ENCODE assay signal across 18 cellular contexts in the genomic region with DNA sequence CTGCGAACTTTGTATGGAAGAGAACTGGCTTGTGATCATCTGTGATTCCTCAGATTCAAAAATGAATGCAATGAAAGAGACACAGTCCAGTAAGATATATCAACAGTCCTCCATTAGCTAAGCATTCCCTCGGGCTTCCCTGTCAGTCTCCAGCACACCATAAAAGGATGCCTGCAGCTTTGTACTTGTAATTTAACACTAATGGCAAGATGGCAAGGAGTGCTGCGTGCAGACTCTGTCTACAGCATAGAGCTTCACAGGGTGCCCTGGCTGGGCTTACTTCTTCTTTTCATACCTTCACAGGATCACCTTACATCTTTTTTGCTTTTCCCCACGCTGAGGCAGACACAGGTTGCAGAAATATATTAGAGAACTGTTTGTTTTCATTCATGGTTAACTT.
DNase-seq lines count a peak whose midpoint lies in the region; ATAC-seq and TF ChIP-seq lines count a peak whose summit lies in the region.
"Had no signal": no experiment of that assay in that cellular context is flagged by ENCODE, and none has a peak within 500 bp of the region (broad histone marks: within the 10 kb centered on the region; RNA-seq: fewer than 3 reads in every experiment).

No MANE protein-coding gene starts in this region.

- H3K9ac ChIP-seq in SK-N-SH: no peak overlapping the region

- H3F3A ChIP-seq in SK-N-SH (replicated peaks; ENCODE audit: insufficient read depth): no peaks in the 10 kb centered on the region

- no peak for ATAC-seq in SK-N-SH treated with all-trans-retinoic acid at 6 μM for 48 hours

- H3K27ac ChIP-seq in SK-N-SH (ENCODE audit: low read depth in 2 of 2, low read length in 1 of 2): peak overlapping the region in 1 of 2 experiments; percentile 22; a peak in 1 of 4 replicates
- H3K27ac ChIP-seq: Peyer's patch had no signal

- H3K4me1 Mint-ChIP-seq in nephron: peaks cover 75% of the 10 kb centered on the region

- H3K4me3 ChIP-seq in SK-N-SH (ENCODE audit: low read depth in 2 of 2, low read length in 1 of 2): no peak overlapping the region
- H3K4me3 ChIP-seq in foreskin fibroblast (ENCODE audit: low read depth in 1 of 2, low read length in 2 of 2): no peak overlapping the region
- H3K4me3 ChIP-seq: HAP-1, Peyer's patch had no signal

- no peak for TF ChIP-seq RAD21 in SK-N-SH (IDR thresholded peaks at IDR 0.05; ENCODE audit: low read length)

- TF ChIP-seq CTCF in SK-N-SH (IDR thresholded peaks at IDR 0.05): no peak
- no peak for TF ChIP-seq CTCF in nephron (IDR thresholded peaks at IDR 0.05; ENCODE audit: unreplicated experiment in 3 of 3)
- TF ChIP-seq CTCF in foreskin fibroblast (IDR thresholded peaks at IDR 0.05; ENCODE audit: low read depth, low read length): no peak

- DNase-seq in SK-N-SH (peak; percentile 35), NCI-H2227 treated with DMSO at 0.1 percent for 48 hours (lab: John Stamatoyannopoulos, UW) (peak; percentile 8), foreskin fibroblast (no peak), DMS153 treated with DMSO at 0.1 percent for 48 hours (lab: John Stamatoyannopoulos, UW; ENCODE audit: unreplicated experiment) (no peak), NCI-H2196 (lab: John Stamatoyannopoulos, UW; ENCODE audit: unreplicated experiment) (no peak)
- DNase-seq in stimulated activated naive CD4-positive, alpha-beta T cell (lab: John Stamatoyannopoulos, UW): no peak
- DNase-seq: C1 segment of cervical spinal cord, DMS53, Kasumi-1, NCI-H1436 treated with DMSO at 0.1 percent for 48 hours, NCI-H2107, NCI-H748 treated with DMSO at 0.1 percent for 48 hours, Peyer's patch, Right ventricle myocardium superior, T-helper 2 cell had no signal

- CTCF ChIA-PET in SK-N-SH (lab: Yijun Ruan, JAX): interaction anchor here (0.6 kb wide), 1 partner anchor 124 kb away, joined by 5 read pairs; no protein-coding TSS in a partner anchor

- no peaks in the 10 kb centered on the region for H3K27me3 ChIP-seq in SK-N-SH (ENCODE audit: insufficient read depth)
- H3K27me3 ChIP-seq: Peyer's patch had no signal

- H4K20me1 ChIP-seq in SK-N-SH (ENCODE audit: insufficient read depth): no peaks in the 10 kb centered on the region

- no peaks in the 10 kb centered on the region for H3K9me3 ChIP-seq in SK-N-SH
- H3K9me3 ChIP-seq: HAP-1, Peyer's patch had no signal

- POLR2A ChIA-PET in SK-N-SH (lab: Yijun Ruan, JAX): no interaction called here

- H3K4me2 ChIP-seq in SK-N-SH: no peak overlapping the region

- WGBS in SK-N-SH (ENCODE audit: low lambda C conversion rate): 37% methylated on average over 4 of the region's 4 CpGs

- no peaks in the 10 kb centered on the region for H3K9me2 ChIP-seq in SK-N-SH

- H3K4me1 ChIP-seq in SK-N-SH (ENCODE audit: control insufficient read depth in 1 of 2, insufficient read depth in 2 of 2, low read depth in 1 of 2, low read length in 1 of 2): peaks cover 0 to 16% of the 10 kb centered on the region in 2 experiments; a peak in 2 of 4 replicates
- H3K4me1 ChIP-seq: HAP-1, Peyer's patch had no signal

- H2AFZ ChIP-seq in SK-N-SH (ENCODE audit: low read depth): no peak overlapping the region

- H3K27ac Mint-ChIP-seq in nephron: peak overlapping the region; percentile 1 to 5 (median 5)

- no peaks in the 10 kb centered on the region for H3K36me3 Mint-ChIP-seq in nephron (ENCODE audit: low read depth)

- no peaks in the 10 kb centered on the region for H3K9me3 Mint-ChIP-seq in nephron

- TF ChIP-seq EP300 in SK-N-SH (IDR thresholded peaks at IDR 0.05; ENCODE audit: borderline replicate concordance in 1 of 2, low read depth in 1 of 2, low read length in 1 of 2): peak in 1 of 2 experiments; percentile 15; a peak in 1 of 4 replicates

- no peaks in the 10 kb centered on the region for H3K27me3 Mint-ChIP-seq in nephron (ENCODE audit: low read depth)

- H3K79me2 ChIP-seq in SK-N-SH (ENCODE audit: insufficient read depth): no peaks in the 10 kb centered on the region

- no peak overlapping the region for H3K4me3 Mint-ChIP-seq in nephron

- no peaks in the 10 kb centered on the region for H3K36me3 ChIP-seq in SK-N-SH (replicated peaks in 1 of 2; ENCODE audit: control insufficient read depth in 1 of 2, insufficient read depth in 2 of 2, low read length in 1 of 2)
- H3K36me3 ChIP-seq: HAP-1, Peyer's patch had no signal

TF ChIP-seq in SK-N-SH, 30 proteins besides CTCF, POLR2A, EP300 and RAD21:
- TF ChIP-seq RFX5 (IDR thresholded peaks at IDR 0.05; ENCODE audit: low read length): no peak
- TF ChIP-seq YY1 (IDR thresholded peaks at IDR 0.05; ENCODE audit: low read depth): no peak
- TF ChIP-seq, protein P1, sequence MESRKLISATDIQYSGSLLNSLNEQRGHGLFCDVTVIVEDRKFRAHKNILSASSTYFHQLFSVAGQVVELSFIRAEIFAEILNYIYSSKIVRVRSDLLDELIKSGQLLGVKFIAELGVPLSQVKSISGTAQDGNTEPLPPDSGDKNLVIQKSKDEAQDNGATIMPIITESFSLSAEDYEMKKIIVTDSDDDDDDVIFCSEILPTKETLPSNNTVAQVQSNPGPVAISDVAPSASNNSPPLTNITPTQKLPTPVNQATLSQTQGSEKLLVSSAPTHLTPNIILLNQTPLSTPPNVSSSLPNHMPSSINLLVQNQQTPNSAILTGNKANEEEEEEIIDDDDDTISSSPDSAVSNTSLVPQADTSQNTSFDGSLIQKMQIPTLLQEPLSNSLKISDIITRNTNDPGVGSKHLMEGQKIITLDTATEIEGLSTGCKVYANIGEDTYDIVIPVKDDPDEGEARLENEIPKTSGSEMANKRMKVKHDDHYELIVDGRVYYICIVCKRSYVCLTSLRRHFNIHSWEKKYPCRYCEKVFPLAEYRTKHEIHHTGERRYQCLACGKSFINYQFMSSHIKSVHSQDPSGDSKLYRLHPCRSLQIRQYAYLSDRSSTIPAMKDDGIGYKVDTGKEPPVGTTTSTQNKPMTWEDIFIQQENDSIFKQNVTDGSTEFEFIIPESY (IDR thresholded peaks at IDR 0.05; ENCODE audit: borderline replicate concordance, low read depth): no peak
- no peak for TF ChIP-seq FOXM1 (IDR thresholded peaks at IDR 0.05; ENCODE audit: low read depth)
- TF ChIP-seq MXI1 (IDR thresholded peaks at IDR 0.05; ENCODE audit: low read depth, low read length): no peak
- TF ChIP-seq GATA2 (CRISPR knock-in tag; IDR thresholded peaks at IDR 0.05): no peak; the same call in 1 of the 2 replicates
- no peak for TF ChIP-seq JUND (IDR thresholded peaks at IDR 0.05)
- no peak for TF ChIP-seq GABPA (IDR thresholded peaks at IDR 0.05; ENCODE audit: low read depth)
TF ChIP-seq in SK-N-SH: peak in this region for 0.

TF ChIP-seq in SK-N-SH treated with all-trans-retinoic acid at 6 μM for 48 hours, 23 proteins besides CTCF, POLR2A, EP300 and RAD21:
- TF ChIP-seq OSR1 (CRISPR knock-in tag; IDR thresholded peaks at IDR 0.05) (no peak), TCF4 (CRISPR knock-in tag; IDR thresholded peaks at IDR 0.05; ENCODE audit: borderline replicate concordance) (no peak), ISL1 (CRISPR knock-in tag; IDR thresholded peaks at IDR 0.05) (no peak)
- TF ChIP-seq, protein P2, sequence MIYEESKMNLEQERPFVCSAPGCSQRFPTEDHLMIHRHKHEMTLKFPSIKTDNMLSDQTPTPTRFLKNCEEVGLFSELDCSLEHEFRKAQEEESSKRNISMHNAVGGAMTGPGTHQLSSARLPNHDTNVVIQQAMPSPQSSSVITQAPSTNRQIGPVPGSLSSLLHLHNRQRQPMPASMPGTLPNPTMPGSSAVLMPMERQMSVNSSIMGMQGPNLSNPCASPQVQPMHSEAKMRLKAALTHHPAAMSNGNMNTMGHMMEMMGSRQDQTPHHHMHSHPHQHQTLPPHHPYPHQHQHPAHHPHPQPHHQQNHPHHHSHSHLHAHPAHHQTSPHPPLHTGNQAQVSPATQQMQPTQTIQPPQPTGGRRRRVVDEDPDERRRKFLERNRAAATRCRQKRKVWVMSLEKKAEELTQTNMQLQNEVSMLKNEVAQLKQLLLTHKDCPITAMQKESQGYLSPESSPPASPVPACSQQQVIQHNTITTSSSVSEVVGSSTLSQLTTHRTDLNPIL (CRISPR knock-in tag; IDR thresholded peaks at IDR 0.05; ENCODE audit: low read depth): no peak
- TF ChIP-seq, protein P3, sequence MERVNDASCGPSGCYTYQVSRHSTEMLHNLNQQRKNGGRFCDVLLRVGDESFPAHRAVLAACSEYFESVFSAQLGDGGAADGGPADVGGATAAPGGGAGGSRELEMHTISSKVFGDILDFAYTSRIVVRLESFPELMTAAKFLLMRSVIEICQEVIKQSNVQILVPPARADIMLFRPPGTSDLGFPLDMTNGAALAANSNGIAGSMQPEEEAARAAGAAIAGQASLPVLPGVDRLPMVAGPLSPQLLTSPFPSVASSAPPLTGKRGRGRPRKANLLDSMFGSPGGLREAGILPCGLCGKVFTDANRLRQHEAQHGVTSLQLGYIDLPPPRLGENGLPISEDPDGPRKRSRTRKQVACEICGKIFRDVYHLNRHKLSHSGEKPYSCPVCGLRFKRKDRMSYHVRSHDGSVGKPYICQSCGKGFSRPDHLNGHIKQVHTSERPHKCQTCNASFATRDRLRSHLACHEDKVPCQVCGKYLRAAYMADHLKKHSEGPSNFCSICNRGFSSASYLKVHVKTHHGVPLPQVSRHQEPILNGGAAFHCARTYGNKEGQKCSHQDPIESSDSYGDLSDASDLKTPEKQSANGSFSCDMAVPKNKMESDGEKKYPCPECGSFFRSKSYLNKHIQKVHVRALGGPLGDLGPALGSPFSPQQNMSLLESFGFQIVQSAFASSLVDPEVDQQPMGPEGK (CRISPR knock-in tag; IDR thresholded peaks at IDR 0.05; ENCODE audit: borderline replicate concordance): no peak

Comparison
In these comparisons a context has a peak if more than half of its experiments do, and no peak if none do; other contexts are left out.
1. DNase-seq: peak in SK-N-SH (single experiment) and NCI-H2227 treated with DMSO at 0.1 percent for 48 hours (single experiment); none in stimulated activated naive CD4-positive, alpha-beta T cell (0 of 6), foreskin fibroblast (0 of 2), DMS153 treated with DMSO at 0.1 percent for 48 hours (single experiment) and NCI-H2196 (single experiment).